8 cellular contexts compared by ENCODE assay signal in genomic region chr6:26204332-26205160, GRCh38.
A peak's percentile ranks its signal among the peaks of the same experiment; 100 is the strongest.
DNase-seq lines count a peak whose midpoint lies in the region; ATAC-seq and TF ChIP-seq lines count a peak whose summit lies in the region.

No MANE protein-coding gene starts in this region.

- H3K4me1 ChIP-seq in right cardiac atrium (ENCODE audit: control insufficient read depth, insufficient read depth, low read length) = no peaks in the 10 kb centered on the region

- H3K9me3 ChIP-seq in right cardiac atrium (ENCODE audit: control insufficient read depth, low read length) = no peaks in the 10 kb centered on the region

- intact Hi-C loops in right cardiac atrium (cut with DNase I) = loop anchor here in 1 of 4 donors (10.0 kb wide), 1 partner anchor 80 kb away; a partner anchor contains a TSS

- WGBS in right cardiac atrium = under 1% methylated on average over 53 of the region's 53 CpGs

- peak overlapping the region; percentile 87 for H3K27ac ChIP-seq in angular gyrus (ENCODE audit: low read depth, low read length)
- peak overlapping the region; percentile 100 for H3K27ac ChIP-seq in right cardiac atrium (ENCODE audit: low read length)

- peak; percentile 94 for DNase-seq in NCI-H1436 treated with DMSO at 0.1 percent for 48 hours (lab: John Stamatoyannopoulos, UW)
- peak; percentile 86 for DNase-seq in T follicular helper cell (ENCODE audit: low read depth)
- DNase-seq in right cardiac atrium = peak; percentile 91 to 95 (median 94)
- peak; percentile 94 for DNase-seq in pulmonary artery endothelial cell (ENCODE audit: low read depth, low spot score)

- H3K27me3 ChIP-seq in right cardiac atrium (ENCODE audit: control insufficient read depth, insufficient read depth) = no peaks in the 10 kb centered on the region

- ATAC-seq in HG02763 (IDR thresholded peaks at IDR 0.05; ENCODE audit: unreplicated experiment) (peak; percentile 60), right cardiac atrium (peak; percentile 93 to 95), HG03469 (IDR thresholded peaks at IDR 0.05; ENCODE audit: unreplicated experiment) (no peak)

- peak; percentile 42; the same call in 2 of the 3 replicates for TF ChIP-seq CTCF in GM12872 (IDR thresholded peaks at IDR 0.05; ENCODE audit: insufficient read depth, low read depth, low read length)

- peak overlapping the region; percentile 82 for H3K4me3 ChIP-seq in right cardiac atrium (ENCODE audit: low read length)
